In the genomic region with DNA sequence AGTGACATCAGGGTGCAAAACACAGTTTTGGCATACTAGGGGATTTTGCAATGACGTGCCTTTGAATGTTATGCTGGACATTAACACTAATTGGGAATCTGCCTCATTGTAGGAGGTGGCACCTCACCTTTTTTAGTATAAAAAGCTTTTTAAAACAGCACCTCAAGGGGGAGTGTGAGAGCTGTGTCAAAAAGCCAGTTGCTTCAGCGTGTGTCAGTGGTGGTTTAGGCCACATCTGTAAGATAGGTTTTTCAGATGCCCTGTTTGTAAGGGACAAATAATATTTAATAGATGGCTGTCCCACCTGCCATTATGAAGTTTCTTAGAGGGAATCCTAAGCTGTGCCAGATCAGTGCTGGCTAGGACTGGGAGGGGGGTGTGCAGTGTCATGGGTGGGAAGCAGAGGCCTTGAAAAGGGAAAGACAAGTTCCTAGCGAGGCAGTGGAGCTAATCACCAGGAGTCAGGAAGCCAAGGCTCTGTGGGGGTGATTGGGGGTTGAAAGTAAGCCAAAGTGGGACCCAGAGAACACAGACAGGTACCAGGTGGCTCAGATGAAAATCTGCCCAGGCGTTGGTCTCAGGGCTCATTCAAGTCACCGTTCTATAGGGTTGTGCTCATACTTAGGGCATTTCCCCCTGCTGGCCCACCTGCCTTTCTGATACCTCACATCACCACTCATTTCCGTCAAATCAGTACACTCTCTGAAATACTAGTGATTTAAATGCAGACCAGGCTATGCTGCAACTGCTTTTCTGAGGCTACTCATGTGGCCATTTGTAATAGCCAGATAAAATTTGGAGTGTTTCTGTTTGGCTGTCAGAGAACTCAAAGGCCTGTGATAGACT, we compare ENCODE assay signal across 9 cellular contexts.
DNase-seq lines count a peak whose midpoint lies in the region; ATAC-seq, FAIRE-seq and TF ChIP-seq lines count a peak whose summit lies in the region.
"Had no signal": no experiment of that assay in that cellular context is flagged by ENCODE, and none has a peak within 500 bp of the region (broad histone marks: within the 10 kb centered on the region; RNA-seq: fewer than 3 reads in every experiment).

No MANE protein-coding gene starts in this region.

- no peak overlapping the region for H3K27ac ChIP-seq in Karpas-422 (ENCODE audit: low read length)
- no peak overlapping the region for H3K27ac ChIP-seq in K562 (ENCODE audit: extremely low read depth, low read depth, low read length)

- H3K9me1 ChIP-seq in K562 (ENCODE audit: control insufficient read depth, insufficient read depth, low read length), result no peaks in the 10 kb centered on the region

- ATAC-seq in K562, result peak; percentile 58; the same call in 2 of the 3 replicates
- no peak for ATAC-seq in HG02938 (IDR thresholded peaks at IDR 0.05; ENCODE audit: unreplicated experiment)

- peaks cover 96% of the 10 kb centered on the region for H3K79me2 ChIP-seq in Karpas-422 (ENCODE audit: low read length)
- no peaks in the 10 kb centered on the region for H3K79me2 ChIP-seq in K562 (ENCODE audit: control insufficient read depth, insufficient read depth, low read length)

- no peaks in the 10 kb centered on the region for H3K9me2 ChIP-seq in Karpas-422 (replicated peaks; ENCODE audit: insufficient read depth, low read length)

- in situ Hi-C loops in K562 (cut with MboI), result no loop called here

- H3K4me1 ChIP-seq in Karpas-422 (ENCODE audit: low read length) (peaks cover 59% of the 10 kb centered on the region), K562 (replicated peaks in 1 of 2; ENCODE audit: control insufficient read depth in 2 of 2, insufficient read depth in 2 of 2, low read length in 2 of 2) (no peaks in the 10 kb centered on the region)

- DNase-seq in NCI-H2227 (lab: John Stamatoyannopoulos, UW; ENCODE audit: unreplicated experiment), result peak; percentile 2
- no peak for DNase-seq in NCI-H2227 treated with DMSO at 0.1 percent for 48 hours (lab: John Stamatoyannopoulos, UW)
- DNase-seq in Karpas-422, result peak; percentile 81
- DNase-seq in K562 (ENCODE audit: extremely low read depth in 1 of 4, low spot score in 3 of 4), result peak in 2 of 4 experiments; percentile 3 to 25
- no peak for DNase-seq in retinal pigment epithelial cell (ENCODE audit: low read depth)
- no peak for DNase-seq in activated CD4-positive, alpha-beta T cell treated with anti-CD3 and anti-CD28 coated beads for 48 hours
- no peak for DNase-seq in occipital lobe (lab: John Stamatoyannopoulos, UW)
- DNase-seq: NCI-H1105 treated with DMSO at 0.1 percent for 48 hours had no signal

- H3K9ac ChIP-seq in Karpas-422 (ENCODE audit: low read length) (no peak overlapping the region), K562 (ENCODE audit: insufficient read depth in 1 of 2, low read depth in 2 of 2, low read length in 2 of 2) (no peak overlapping the region)

- H3K36me3 ChIP-seq in Karpas-422 (ENCODE audit: insufficient read depth, low read length), result peaks cover 13% of the 10 kb centered on the region; the same call in 1 of the 2 replicates
- no peaks in the 10 kb centered on the region for H3K36me3 ChIP-seq in K562 (ENCODE audit: control insufficient read depth, insufficient read depth, low read length)

- H3K4me2 ChIP-seq in Karpas-422 (ENCODE audit: low read depth, low read length, poor library complexity, severe bottlenecking) (no peak overlapping the region), K562 (ENCODE audit: insufficient read depth, low read length) (no peak overlapping the region)

- TF ChIP-seq CTCF in K562 (IDR thresholded peaks at IDR 0.05 in 2 of 3, conservative IDR thresholded peaks at IDR 0.05 in 1 of 3; ENCODE audit: insufficient read depth in 2 of 3, low read depth in 1 of 3, low read length in 3 of 3) (peak in 2 of 3 experiments; percentile 8 to 37; a peak in 2 of 6 replicates), retinal pigment epithelial cell (conservative IDR thresholded peaks at IDR 0.05; ENCODE audit: low read depth, low read length) (peak; percentile 54)

- CTCF ChIA-PET in K562 (lab: Yijun Ruan, JAX; ENCODE audit: low intra/inter-chr PET ratio), result no interaction called here

- H3K9me3 ChIP-seq in Karpas-422 (ENCODE audit: low read length) (no peaks in the 10 kb centered on the region), K562 (replicated peaks; ENCODE audit: control insufficient read depth, insufficient read depth, low read depth, low read length) (no peaks in the 10 kb centered on the region)

- H3K27me3 ChIP-seq in Karpas-422 (ENCODE audit: low read length), result no peaks in the 10 kb centered on the region
- no peaks in the 10 kb centered on the region for H3K27me3 ChIP-seq in K562 (ENCODE audit: control insufficient read depth in 2 of 2, insufficient read depth in 2 of 2, low read length in 2 of 2)

- no peak for TF ChIP-seq EP300 in K562 (IDR thresholded peaks at IDR 0.05; ENCODE audit: low read length)

- intact Hi-C loops in K562 (cut with micrococcal nuclease), result no loop called here

- FAIRE-seq in K562 (lab: Jason Lieb, UNC), result no peak

- no peaks in the 10 kb centered on the region for H4K20me1 ChIP-seq in Karpas-422 (ENCODE audit: insufficient read depth, low read depth, low read length)
- no peaks in the 10 kb centered on the region; the same call in 1 of the 2 replicates for H4K20me1 ChIP-seq in K562 (replicated peaks; ENCODE audit: control insufficient read depth, insufficient read depth, low read length)

- BruUV-seq in K562 (replicated peaks; lab: Mats Ljungman, UMichigan), result no TSS peak

- POLR2A ChIA-PET in K562 (lab: Yijun Ruan, JAX), result interaction anchor here (0.9 kb wide), 1 partner anchor 9 kb away, joined by 3 read pairs; no protein-coding TSS in a partner anchor

- H3K4me3 ChIP-seq in Karpas-422 (ENCODE audit: low read length) (no peak overlapping the region), K562 (no peak overlapping the region), retinal pigment epithelial cell (ENCODE audit: low read length) (no peak overlapping the region)

- no peak for TF ChIP-seq POLR2A in K562 (conservative IDR thresholded peaks at IDR 0.05)

- no peak overlapping the region for H2AFZ ChIP-seq in Karpas-422 (ENCODE audit: low read length)
- no peak overlapping the region for H2AFZ ChIP-seq in K562 (ENCODE audit: low read depth, low read length)

- 65% methylated on average over 5 of the region's 6 CpGs for WGBS in K562 (ENCODE audit: insufficient coverage, low coverage, missing lambda C conversion rate)

- TF ChIP-seq RAD21 in K562 (CRISPR knock-in tag; conservative IDR thresholded peaks at IDR 0.05 in 1 of 2, IDR thresholded peaks at IDR 0.05 in 1 of 2), result no peak

TF ChIP-seq in K562, 482 proteins besides CTCF, POLR2A, EP300 and RAD21:
- TF ChIP-seq XRCC4 (IDR thresholded peaks at IDR 0.05; ENCODE audit: extremely low read depth, insufficient read depth, insufficient read length) (no peak), CBX1 (IDR thresholded peaks at IDR 0.05; ENCODE audit: low read depth) (no peak), TRIM28 (IDR thresholded peaks at IDR 0.05) (no peak), ZNF407 (IDR thresholded peaks at IDR 0.05; ENCODE audit: low read depth) (no peak)
TF ChIP-seq in K562: peak in this region for 0.

Comparison
In these comparisons a context has a peak if more than half of its experiments do, and no peak if none do; other contexts are left out.
1. DNase-seq: peak in NCI-H2227 (single experiment) and Karpas-422 (single experiment); none in NCI-H2227 treated with DMSO at 0.1 percent for 48 hours (single experiment), retinal pigment epithelial cell (single experiment), activated CD4-positive, alpha-beta T cell treated with anti-CD3 and anti-CD28 coated beads for 48 hours (single experiment) and occipital lobe (single experiment).